24 cellular contexts compared by ENCODE assay signal in the genomic region with DNA sequence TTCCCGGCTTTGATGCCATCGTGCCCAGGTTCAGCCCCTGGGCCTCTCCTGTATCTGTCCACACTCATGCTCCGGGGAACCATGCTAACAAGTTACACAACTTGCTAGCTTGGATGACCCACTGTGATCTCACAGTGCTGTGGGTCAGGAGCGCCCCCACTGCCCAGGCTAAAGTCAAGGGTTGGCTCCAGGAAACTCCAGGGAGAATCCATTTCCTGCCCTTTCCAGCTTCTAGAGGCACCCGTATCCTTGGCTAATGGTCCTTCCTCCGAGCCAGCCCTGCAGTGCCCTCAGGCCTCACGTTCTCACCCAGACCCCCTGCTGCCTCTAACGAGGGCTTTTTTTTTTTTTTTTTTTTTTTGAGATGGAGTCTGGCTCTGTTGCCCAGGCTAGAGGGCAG. TPM values are rescaled to one million over a fixed set of nuclear protein-coding genes. Genes with fewer than 3 reads are reported as not detected.
DNase-seq lines count a peak whose midpoint lies in the region; ATAC-seq and TF ChIP-seq lines count a peak whose summit lies in the region.
"Had no signal": no experiment of that assay in that cellular context is flagged by ENCODE, and none has a peak within 500 bp of the region (broad histone marks: within the 10 kb centered on the region; RNA-seq: fewer than 3 reads in every experiment).

No MANE protein-coding gene starts in this region.

- dilution Hi-C loops in IMR-90 (cut with HindIII; ENCODE audit: low sequenced_read_pairs, unreplicated experiment), result no loop called here

- 81% methylated on average over 3 of the region's 8 CpGs; no CpG with 5 or more reads in 1 of the 2 experiments for WGBS in IMR-90 (ENCODE audit: extremely low coverage in 2 of 2, insufficient read length in 1 of 2), 2 experiments

- H4K8ac ChIP-seq in IMR-90 (ENCODE audit: low read depth in 2 of 2, low read length in 2 of 2), result no peak overlapping the region

- no peak for TF ChIP-seq CTCF in IMR-90 (conservative IDR thresholded peaks at IDR 0.05; ENCODE audit: low read depth, low read length)
- no peak for TF ChIP-seq CTCF in endothelial cell (IDR thresholded peaks at IDR 0.05; ENCODE audit: unreplicated experiment)

- H3K27me3 Mint-ChIP-seq in endothelial cell (ENCODE audit: unreplicated experiment), result peaks cover 12% of the 10 kb centered on the region
- no peaks in the 10 kb centered on the region for H3K27me3 Mint-ChIP-seq in stimulated activated memory B cell treated with anti-CD40 and anti-IgM and Interleukin-4, amounts not matched to agents 10 μg/mL and 1 μg/mL and 100 μg/mL, for 72 hours
- H3K27me3 Mint-ChIP-seq: B cell; CD4-positive, CD25-positive, alpha-beta regulatory T cell had no signal

- in situ Hi-C loops in IMR-90 (cut with MboI; ENCODE audit: low sequenced_read_pairs), result no loop called here

- H3K9me1 ChIP-seq in IMR-90 (ENCODE audit: insufficient read depth, low read length), result no peaks in the 10 kb centered on the region

- H3K27me3 ChIP-seq in H7 (ENCODE audit: control insufficient read depth, insufficient read depth, low read length), result no peaks in the 10 kb centered on the region
- H3K27me3 ChIP-seq in IMR-90 (ENCODE audit: control insufficient read depth, insufficient read depth, low read length), result no peaks in the 10 kb centered on the region
- H3K27me3 ChIP-seq: Peyer's patch, SJSA1 had no signal

- H2AK9ac ChIP-seq in IMR-90 (replicated peaks; ENCODE audit: low read depth, low read length, poor library complexity), result no peak overlapping the region

- H3K4me3 ChIP-seq in H7 (ENCODE audit: insufficient read depth, low read depth, low read length) (no peak overlapping the region), IMR-90 (ENCODE audit: insufficient read depth, low read depth, low read length) (no peak overlapping the region)
- H3K4me3 ChIP-seq: A549, HAP-1, K562, Peyer's patch, SJSA1 had no signal

- H3K23ac ChIP-seq in IMR-90 (ENCODE audit: low read depth, low read length), result no peak overlapping the region

- CTCF ChIA-PET in IMR-90 (lab: Yijun Ruan, JAX), result interaction anchor here (1.0 kb wide), 1 partner anchor 140 kb away, joined by 4 read pairs; no protein-coding TSS in a partner anchor

- no peak overlapping the region for H3K27ac ChIP-seq in IMR-90 (ENCODE audit: insufficient read depth, low read length)
- H3K27ac ChIP-seq: A549, Peyer's patch, SJSA1 had no signal

- peak overlapping the region; percentile 72 for H3K27ac Mint-ChIP-seq in endothelial cell (ENCODE audit: unreplicated experiment)
- H3K27ac Mint-ChIP-seq in stimulated activated memory B cell treated with anti-CD40 and anti-IgM and Interleukin-4, amounts not matched to agents 10 μg/mL and 1 μg/mL and 100 μg/mL, for 72 hours, result peak overlapping the region; percentile 60

- TF ChIP-seq RAD21 in IMR-90 (IDR thresholded peaks at IDR 0.05; ENCODE audit: low read length), result no peak

- H3K4me2 ChIP-seq in IMR-90 (ENCODE audit: low read depth, low read length), result no peak overlapping the region
- H3K4me2 ChIP-seq: A549 had no signal

- no peak overlapping the region for H3K9ac ChIP-seq in IMR-90 (ENCODE audit: low read depth, low read length)

- H3K36me3 ChIP-seq in H7 (replicated peaks; ENCODE audit: control insufficient read depth, insufficient read depth, low read length) (0 out of 2 replicates have a peak, but pooled peaks cover 1% of the 10 kb centered on the region), IMR-90 (ENCODE audit: control insufficient read depth, insufficient read depth, low read length) (peaks cover 3% of the 10 kb centered on the region)
- H3K36me3 ChIP-seq: HAP-1, Peyer's patch had no signal

- no peak overlapping the region for H2BK5ac ChIP-seq in IMR-90 (ENCODE audit: low read depth, low read length, poor library complexity, severe bottlenecking)

- H3K56ac ChIP-seq in IMR-90 (ENCODE audit: extremely low read depth, insufficient read depth, low read length), result no peak overlapping the region

- no peak for ATAC-seq in IMR-90 (ENCODE audit: low read depth)
- no peak for ATAC-seq in stimulated activated memory B cell treated with anti-CD40 and anti-IgM and Interleukin-4, amounts not matched to agents 10 μg/mL and 1 μg/mL and 100 μg/mL, for 72 hours
- ATAC-seq in HG02588 (IDR thresholded peaks at IDR 0.05; ENCODE audit: unreplicated experiment), result no peak
- ATAC-seq: A549, K562 had no signal

- H2AK5ac ChIP-seq in IMR-90 (ENCODE audit: low read depth, low read length), result no peak overlapping the region

- intact Hi-C loops in IMR-90 (cut with micrococcal nuclease), result no loop called here

- H2BK120ac ChIP-seq in IMR-90 (ENCODE audit: low read depth, low read length), result no peak overlapping the region

- H2BK15ac ChIP-seq in IMR-90 (ENCODE audit: low read depth, low read length), result no peak overlapping the region

- H2AFZ ChIP-seq in IMR-90 (replicated peaks; ENCODE audit: low read length, poor library complexity), result peak overlapping the region; percentile 6

- H4K5ac ChIP-seq in IMR-90 (ENCODE audit: low read depth, low read length), result no peak overlapping the region

- no peaks in the 10 kb centered on the region for H3K79me1 ChIP-seq in IMR-90 (ENCODE audit: low read depth in 1 of 2, low read length in 2 of 2)

- H4K20me1 ChIP-seq in IMR-90 (ENCODE audit: insufficient read depth, low read length), result no peaks in the 10 kb centered on the region; the same call in 1 of the 2 replicates

- no peak overlapping the region for H2BK20ac ChIP-seq in IMR-90 (ENCODE audit: low read depth, low read length)

- no peak overlapping the region for H4K91ac ChIP-seq in IMR-90 (ENCODE audit: insufficient read depth, low read depth, low read length)

- no peaks in the 10 kb centered on the region for H3K4me1 ChIP-seq in IMR-90 (ENCODE audit: control insufficient read depth, insufficient read depth, low read length)
- H3K4me1 ChIP-seq: A549, HAP-1, SJSA1 had no signal

- DNase-seq in H7, result peak; percentile 50
- DNase-seq in IMR-90, result no peak
- no peak for DNase-seq in endothelial cell (ENCODE audit: low spot score)
- DNase-seq in NCI-H1930 (lab: John Stamatoyannopoulos, UW), result no peak
- DNase-seq in NCI-H748 treated with DMSO at 0.1 percent for 48 hours (lab: John Stamatoyannopoulos, UW), result no peak
- DNase-seq: CD4-positive, CD25-positive, alpha-beta regulatory T cell; COR-L47; DMS79; MM.1S; NCI-H1048; NCI-H1436; NCI-H2029 treated with DMSO at 0.1 percent for 48 hours; NCI-H226; NCI-H510A treated with DMSO at 0.1 percent for 48 hours; Peyer's patch; T-helper 1 cell had no signal

- H3K4me1 Mint-ChIP-seq in endothelial cell (ENCODE audit: unreplicated experiment), result peaks cover 15% of the 10 kb centered on the region
- peaks cover 40% of the 10 kb centered on the region for H3K4me1 Mint-ChIP-seq in stimulated activated memory B cell treated with anti-CD40 and anti-IgM and Interleukin-4, amounts not matched to agents 10 μg/mL and 1 μg/mL and 100 μg/mL, for 72 hours

- no peak overlapping the region for H3K18ac ChIP-seq in IMR-90 (ENCODE audit: low read depth, low read length)

- no peak for TF ChIP-seq POLR2A in IMR-90 (IDR thresholded peaks at IDR 0.05; ENCODE audit: low read depth, low read length)

- no TSS peak for BruUV-seq in IMR-90 (replicated peaks; lab: Mats Ljungman, UMichigan)

- POLR2A ChIA-PET in IMR-90 (lab: Charles Lee; ENCODE audit: unreplicated experiment), result no interaction called here

- peaks cover 4% of the 10 kb centered on the region; the same call in 1 of the 2 replicates for H3K9me3 ChIP-seq in IMR-90 (ENCODE audit: control insufficient read depth, insufficient read depth, low read length)
- H3K9me3 ChIP-seq: A549, HAP-1, Peyer's patch, SJSA1 had no signal

- H3K9me3 Mint-ChIP-seq in endothelial cell (ENCODE audit: unreplicated experiment), result no peaks in the 10 kb centered on the region
- no peaks in the 10 kb centered on the region for H3K9me3 Mint-ChIP-seq in stimulated activated memory B cell treated with anti-CD40 and anti-IgM and Interleukin-4, amounts not matched to agents 10 μg/mL and 1 μg/mL and 100 μg/mL, for 72 hours
- H3K9me3 Mint-ChIP-seq: CD4-positive, CD25-positive, alpha-beta regulatory T cell had no signal

- H3K36me3 Mint-ChIP-seq in endothelial cell (ENCODE audit: low read depth, unreplicated experiment), result no peaks in the 10 kb centered on the region
- peaks cover 6% of the 10 kb centered on the region for H3K36me3 Mint-ChIP-seq in stimulated activated memory B cell treated with anti-CD40 and anti-IgM and Interleukin-4, amounts not matched to agents 10 μg/mL and 1 μg/mL and 100 μg/mL, for 72 hours

- no peak overlapping the region for H3K14ac ChIP-seq in IMR-90 (replicated peaks; ENCODE audit: low read depth, low read length)

- peak overlapping the region; percentile 12 for H3K4me3 Mint-ChIP-seq in endothelial cell (ENCODE audit: unreplicated experiment)
- no peak overlapping the region for H3K4me3 Mint-ChIP-seq in stimulated activated memory B cell treated with anti-CD40 and anti-IgM and Interleukin-4, amounts not matched to agents 10 μg/mL and 1 μg/mL and 100 μg/mL, for 72 hours
- H3K4me3 Mint-ChIP-seq: B cell had no signal

- H3K4ac ChIP-seq in IMR-90 (ENCODE audit: low read depth, low read length), result no peak overlapping the region

TF ChIP-seq in IMR-90, 13 proteins besides CTCF, POLR2A, EP300 and RAD21 (continues in another document):
- TF ChIP-seq CEBPB (IDR thresholded peaks at IDR 0.05; ENCODE audit: low read depth, low read length) (no peak), MAZ (IDR thresholded peaks at IDR 0.05; ENCODE audit: borderline replicate concordance, low read depth, low read length) (no peak), MXI1 (IDR thresholded peaks at IDR 0.05; ENCODE audit: borderline replicate concordance, low read depth, low read length) (no peak), SMC3 (IDR thresholded peaks at IDR 0.05; ENCODE audit: low read depth, low read length) (no peak), RFX5 (IDR thresholded peaks at IDR 0.05; ENCODE audit: low read depth, low read length) (no peak), NFE2L2 (IDR thresholded peaks at IDR 0.05; ENCODE audit: low read depth, low read length) (no peak), RCOR1 (IDR thresholded peaks at IDR 0.05; ENCODE audit: insufficient replicate concordance, low read length) (no peak)
- TF ChIP-seq, protein P1, sequence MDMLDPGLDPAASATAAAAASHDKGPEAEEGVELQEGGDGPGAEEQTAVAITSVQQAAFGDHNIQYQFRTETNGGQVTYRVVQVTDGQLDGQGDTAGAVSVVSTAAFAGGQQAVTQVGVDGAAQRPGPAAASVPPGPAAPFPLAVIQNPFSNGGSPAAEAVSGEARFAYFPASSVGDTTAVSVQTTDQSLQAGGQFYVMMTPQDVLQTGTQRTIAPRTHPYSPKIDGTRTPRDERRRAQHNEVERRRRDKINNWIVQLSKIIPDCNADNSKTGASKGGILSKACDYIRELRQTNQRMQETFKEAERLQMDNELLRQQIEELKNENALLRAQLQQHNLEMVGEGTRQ (IDR thresholded peaks at IDR 0.05; ENCODE audit: low read depth, low read length), result no peak

RNA-seq across cellular contexts. Expression of gene AMZ1, which starts 19.5 kb away (rescaled TPM):
- total RNA-seq in H7 (2014; rRNA removed; shearing (Covaris generic)), result 0.07 TPM in 1 of 2 replicates, not detected in the other
- total RNA-seq in IMR-90 (2012; rRNA removed) (0.54 and 0.83 TPM in 2 replicates), endothelial cell (ENCODE audit: unreplicated experiment) (0.05 TPM)
- polyA plus RNA-seq in IMR-90 (2012; rRNA removed), result 1.6 and 2.7 TPM in 2 replicates
- polyA plus RNA-seq in IMR-90 (2012; cell fraction: cytosol; rRNA removed), result 0.93 and 1.5 TPM in 2 replicates
- 1.8 and 3.4 TPM in 2 replicates for polyA plus RNA-seq in IMR-90 (2012; cell fraction: nucleus; rRNA removed; ENCODE audit: low replicate concordance)
- total RNA-seq: K562, LHCN-M2 had no signal
- polyA plus RNA-seq: K562 had no signal
